Comparison of ENCODE assay signal across 31 cellular contexts in genomic region chr17:34379876-34380275, GRCh38.
DNase-seq lines count a peak whose midpoint lies in the region; TF ChIP-seq lines count a peak whose summit lies in the region.
"Had no signal": no experiment of that assay in that cellular context is flagged by ENCODE, and none has a peak within 500 bp of the region (broad histone marks: within the 10 kb centered on the region; RNA-seq: fewer than 3 reads in every experiment).

No MANE protein-coding gene starts in this region.

- peak overlapping the region; percentile 47 for H3K4me3 Mint-ChIP-seq in T-helper 1 cell treated with Interleukin-12 subunit alpha and Interleukin-12 subunit beta and Interleukin-4 antibody, amounts not matched to agents 30 μg/mL and 1 μg/mL, for 36 hours
- H3K4me3 Mint-ChIP-seq: activated naive CD4-positive, alpha-beta T cell treated with anti-CD3 and anti-CD28 coated beads, Interleukin-2, amount 50 U/mL, for 24 hours; CD8-positive, alpha-beta T cell had no signal

- H3K27me3 Mint-ChIP-seq in T-helper 1 cell treated with Interleukin-12 subunit alpha and Interleukin-12 subunit beta and Interleukin-4 antibody, amounts not matched to agents 30 μg/mL and 1 μg/mL, for 36 hours (ENCODE audit: low read depth): peaks cover 8% of the 10 kb centered on the region

- peaks cover 74% of the 10 kb centered on the region for H3F3A ChIP-seq in MM.1S (ENCODE audit: insufficient read depth, low read length)

- peaks cover 66% of the 10 kb centered on the region for H3K4me1 Mint-ChIP-seq in T-helper 1 cell treated with Interleukin-12 subunit alpha and Interleukin-12 subunit beta and Interleukin-4 antibody, amounts not matched to agents 30 μg/mL and 1 μg/mL, for 36 hours (ENCODE audit: low read depth)

- TF ChIP-seq CTCF in MM.1S (IDR thresholded peaks at IDR 0.05; ENCODE audit: low read length) (no peak), cardiac fibroblast (IDR thresholded peaks at IDR 0.05; ENCODE audit: low read depth, low read length) (no peak)

- H3K4me2 ChIP-seq in BLaER1 (peak overlapping the region; percentile 62), MM.1S (ENCODE audit: low read depth, low read length) (peak overlapping the region; percentile 50)

- no peak for DNase-seq in T-helper 1 cell
- DNase-seq in MM.1S: no peak
- peak; percentile 38 to 40 for DNase-seq in cardiac fibroblast (ENCODE audit: low read depth in 2 of 2)
- no peak for DNase-seq in activated CD4-positive, CD25-positive, alpha-beta regulatory T cell (lab: John Stamatoyannopoulos, UW)
- DNase-seq in HK-2 (ENCODE audit: unreplicated experiment): no peak
- DNase-seq in midbrain (lab: John Stamatoyannopoulos, UW): no peak
- DNase-seq: activated CD4-positive, alpha-beta T cell treated with anti-CD3 and anti-CD28 coated beads for 48 hours; anterior cingulate cortex; CD8-positive, alpha-beta T cell; effector memory CD8-positive, alpha-beta T cell; erythroblast; H7; KG1; left lung; mesendoderm; MV-4-11; NCI-H1436; NCI-H2081; NCI-H2227 treated with DMSO at 0.1 percent for 48 hours; NCI-H526 treated with DMSO at 0.1 percent for 48 hours; posterior cingulate gyrus; SHP77; stimulated activated CD4-positive, alpha-beta T cell treated with anti-CD3 and anti-CD28 coated beads, Interleukin-2, amount 100 ng/mL, for 24 hours; T-helper 9 cell; tibial artery; WERI-Rb-1 had no signal

- H3K36me3 ChIP-seq in BLaER1: no peaks in the 10 kb centered on the region
- H3K36me3 ChIP-seq in MM.1S (replicated peaks; ENCODE audit: insufficient read depth, low read length): no peaks in the 10 kb centered on the region
- H3K36me3 ChIP-seq: left lung, right atrium auricular region, tibial artery, vagina, WERI-Rb-1 had no signal

- peak overlapping the region; percentile 31 for H3K27ac Mint-ChIP-seq in T-helper 1 cell treated with Interleukin-12 subunit alpha and Interleukin-12 subunit beta and Interleukin-4 antibody, amounts not matched to agents 30 μg/mL and 1 μg/mL, for 36 hours
- H3K27ac Mint-ChIP-seq: activated naive CD4-positive, alpha-beta T cell treated with anti-CD3 and anti-CD28 coated beads, Interleukin-2, amount 50 U/mL, for 24 hours; CD8-positive, alpha-beta T cell; effector memory CD8-positive, alpha-beta T cell had no signal

- no peaks in the 10 kb centered on the region for H3K9me2 ChIP-seq in MM.1S (replicated peaks; ENCODE audit: insufficient read depth, low read length)

- H3K9me3 Mint-ChIP-seq in T-helper 1 cell treated with Interleukin-12 subunit alpha and Interleukin-12 subunit beta and Interleukin-4 antibody, amounts not matched to agents 30 μg/mL and 1 μg/mL, for 36 hours: no peaks in the 10 kb centered on the region
- H3K9me3 Mint-ChIP-seq: activated naive CD4-positive, alpha-beta T cell treated with anti-CD3 and anti-CD28 coated beads, Interleukin-2, amount 50 U/mL, for 24 hours; CD8-positive, alpha-beta T cell; effector memory CD8-positive, alpha-beta T cell had no signal

- H3K27ac ChIP-seq in BLaER1: no peak overlapping the region
- H3K27ac ChIP-seq in MM.1S (ENCODE audit: low read length): peak overlapping the region; percentile 97
- H3K27ac ChIP-seq: left lung, right atrium auricular region, tibial artery, vagina, WERI-Rb-1 had no signal

- peaks cover 73% of the 10 kb centered on the region for H3K4me1 ChIP-seq in BLaER1
- peaks cover 89% of the 10 kb centered on the region for H3K4me1 ChIP-seq in MM.1S (ENCODE audit: low read length)
- H3K4me1 ChIP-seq: right atrium auricular region, tibial artery, vagina had no signal

- H3K27me3 ChIP-seq in BLaER1: no peaks in the 10 kb centered on the region
- no peaks in the 10 kb centered on the region for H3K27me3 ChIP-seq in MM.1S (replicated peaks; ENCODE audit: insufficient read depth, low read length)
- H3K27me3 ChIP-seq: left lung, right atrium auricular region, vagina had no signal

- H2AFZ ChIP-seq in MM.1S (ENCODE audit: low read length): no peak overlapping the region

- H3K4me3 ChIP-seq in BLaER1 (no peak overlapping the region), MM.1S (ENCODE audit: low read length) (no peak overlapping the region), cardiac fibroblast (replicated peaks in 1 of 2; ENCODE audit: low read depth in 2 of 2, low read length in 2 of 2) (no peak overlapping the region)
- H3K4me3 ChIP-seq: left lung, right atrium auricular region, tibial artery, vagina had no signal

- no peaks in the 10 kb centered on the region for H3K36me3 Mint-ChIP-seq in T-helper 1 cell treated with Interleukin-12 subunit alpha and Interleukin-12 subunit beta and Interleukin-4 antibody, amounts not matched to agents 30 μg/mL and 1 μg/mL, for 36 hours (ENCODE audit: low read depth)
- H3K36me3 Mint-ChIP-seq: activated naive CD4-positive, alpha-beta T cell treated with anti-CD3 and anti-CD28 coated beads, Interleukin-2, amount 50 U/mL, for 24 hours; CD8-positive, alpha-beta T cell had no signal

- H3K79me2 ChIP-seq in MM.1S (ENCODE audit: low read length): no peaks in the 10 kb centered on the region

- H4K20me1 ChIP-seq in BLaER1: no peaks in the 10 kb centered on the region
- H4K20me1 ChIP-seq in MM.1S (ENCODE audit: insufficient read depth, low read length): no peaks in the 10 kb centered on the region

- no peak overlapping the region for H3K9ac ChIP-seq in BLaER1
- peak overlapping the region; percentile 58; the same call in 1 of the 2 replicates for H3K9ac ChIP-seq in MM.1S (ENCODE audit: low read length)

- no peaks in the 10 kb centered on the region for H3K9me3 ChIP-seq in BLaER1
- H3K9me3 ChIP-seq in MM.1S (replicated peaks; ENCODE audit: insufficient read depth, low read length): no peaks in the 10 kb centered on the region
- H3K9me3 ChIP-seq: left lung, right atrium auricular region, tibial artery, vagina had no signal

Comparison
In these comparisons a context has a peak if more than half of its experiments do, and no peak if none do; other contexts are left out.
1. DNase-seq: peak in cardiac fibroblast (2 of 2); none in T-helper 1 cell (0 of 5), MM.1S (single experiment), activated CD4-positive, CD25-positive, alpha-beta regulatory T cell (0 of 4), HK-2 (single experiment) and midbrain (single experiment).